In genomic region chr14:76755610-76756390, GRCh38 we compare ENCODE assay signal across 19 cellular contexts. TPM values are rescaled to one million over a fixed set of nuclear protein-coding genes. Genes with fewer than 3 reads are reported as not detected.
DNase-seq lines count a peak whose midpoint lies in the region; TF ChIP-seq lines count a peak whose summit lies in the region.
"Had no signal": no experiment of that assay in that cellular context is flagged by ENCODE, and none has a peak within 500 bp of the region (broad histone marks: within the 10 kb centered on the region; RNA-seq: fewer than 3 reads in every experiment).

No MANE protein-coding gene starts in this region.

- no peaks in the 10 kb centered on the region for H4K20me1 ChIP-seq in neural progenitor cell (ENCODE audit: low read depth)

- no peaks in the 10 kb centered on the region for H3K36me3 ChIP-seq in neural progenitor cell
- H3K36me3 ChIP-seq in WERI-Rb-1: no peaks in the 10 kb centered on the region
- H3K36me3 ChIP-seq: SJSA1 had no signal

- no peak overlapping the region for H3K4me3 ChIP-seq in neural progenitor cell
- H3K4me3 ChIP-seq in WERI-Rb-1 (ENCODE audit: low read depth, low read length): no peak overlapping the region
- no peak overlapping the region for H3K4me3 ChIP-seq in dorsolateral prefrontal cortex
- H3K4me3 ChIP-seq: SJSA1 had no signal

- intact Hi-C loops in dendritic cell treated with granulocyte-macrophage colony-stimulating factor and Interleukin-4, amounts not matched to agents 40 ng/mL and 50 ng/mL, for 4 days (cut with micrococcal nuclease): no loop called here
- intact Hi-C loops in activated T-helper 1 cell treated with anti-CD3 and anti-CD28 coated beads, Interleukin-12 subunit alpha, Interleukin-12 subunit beta, Interleukin-2, Interleukin-4 antibody, amounts not matched to agents 30 ng/mL and 10 ng/mL and 1 ng/mL, durations not matched to agents 14 hours and 24 hours and 36 hours (cut with micrococcal nuclease): no loop called here
- intact Hi-C loops in dorsolateral prefrontal cortex (cut with DNase I): no loop called here

- no peaks in the 10 kb centered on the region for H3K4me1 ChIP-seq in neural progenitor cell
- H3K4me1 ChIP-seq: SJSA1 had no signal

- peak; percentile 26 for DNase-seq in D341Med (ENCODE audit: low spot score)
- peak; percentile 3 for DNase-seq in GM13976 (ENCODE audit: low spot score)
- DNase-seq in neural progenitor cell (ENCODE audit: low spot score): peak; percentile 1
- DNase-seq in NCI-H128 (lab: John Stamatoyannopoulos, UW; ENCODE audit: unreplicated experiment): no peak
- no peak for DNase-seq in WERI-Rb-1
- DNase-seq in activated T-helper 1 cell treated with anti-CD3 and anti-CD28 coated beads, Interleukin-12 subunit alpha, Interleukin-12 subunit beta, Interleukin-2, Interleukin-4 antibody, amounts not matched to agents 30 ng/mL and 10 ng/mL and 1 ng/mL, durations not matched to agents 14 hours and 24 hours and 36 hours (ENCODE audit: low spot score): no peak
- DNase-seq in dorsolateral prefrontal cortex: no peak
- DNase-seq: ACHN; C1 segment of cervical spinal cord; CD8-positive, alpha-beta T cell; NCI-H1105 treated with DMSO at 0.1 percent for 48 hours; NCI-H187 treated with DMSO at 0.1 percent for 48 hours; NCI-H2107; NCI-H345; NCI-H774; OCI-M1 had no signal

- peaks cover 4% of the 10 kb centered on the region for H3K27me3 Mint-ChIP-seq in dendritic cell treated with granulocyte-macrophage colony-stimulating factor and Interleukin-4, amounts not matched to agents 40 ng/mL and 50 ng/mL, for 4 days
- H3K27me3 Mint-ChIP-seq in neural progenitor cell (ENCODE audit: insufficient read depth, low read depth): peaks cover 3% of the 10 kb centered on the region
- H3K27me3 Mint-ChIP-seq in activated T-helper 1 cell treated with anti-CD3 and anti-CD28 coated beads, Interleukin-12 subunit alpha, Interleukin-12 subunit beta, Interleukin-2, Interleukin-4 antibody, amounts not matched to agents 30 ng/mL and 10 ng/mL and 1 ng/mL, durations not matched to agents 14 hours and 24 hours and 36 hours (ENCODE audit: insufficient read depth): peaks cover 35% of the 10 kb centered on the region

- no peaks in the 10 kb centered on the region for H3K9me3 Mint-ChIP-seq in dendritic cell treated with granulocyte-macrophage colony-stimulating factor and Interleukin-4, amounts not matched to agents 40 ng/mL and 50 ng/mL, for 4 days
- H3K9me3 Mint-ChIP-seq in neural progenitor cell: no peaks in the 10 kb centered on the region
- no peaks in the 10 kb centered on the region for H3K9me3 Mint-ChIP-seq in activated T-helper 1 cell treated with anti-CD3 and anti-CD28 coated beads, Interleukin-12 subunit alpha, Interleukin-12 subunit beta, Interleukin-2, Interleukin-4 antibody, amounts not matched to agents 30 ng/mL and 10 ng/mL and 1 ng/mL, durations not matched to agents 14 hours and 24 hours and 36 hours
- H3K9me3 Mint-ChIP-seq: CD8-positive, alpha-beta T cell; IgD-negative memory B cell had no signal

- H3K27me3 ChIP-seq in neural progenitor cell (peaks cover 25% of the 10 kb centered on the region), WERI-Rb-1 (ENCODE audit: insufficient read depth, low read depth, severe bottlenecking) (no peaks in the 10 kb centered on the region), dorsolateral prefrontal cortex (no peaks in the 10 kb centered on the region)
- H3K27me3 ChIP-seq: SJSA1 had no signal

- H3K27ac ChIP-seq in neural progenitor cell (no peak overlapping the region), WERI-Rb-1 (no peak overlapping the region; the same call in 1 of the 2 replicates), dorsolateral prefrontal cortex (peak overlapping the region in 29 of 59 donors; percentile 1 to 74 (median 35))
- H3K27ac ChIP-seq: SJSA1 had no signal

- H3K4me3 Mint-ChIP-seq in dendritic cell treated with granulocyte-macrophage colony-stimulating factor and Interleukin-4, amounts not matched to agents 40 ng/mL and 50 ng/mL, for 4 days: no peak overlapping the region
- no peak overlapping the region for H3K4me3 Mint-ChIP-seq in neural progenitor cell
- H3K4me3 Mint-ChIP-seq in activated T-helper 1 cell treated with anti-CD3 and anti-CD28 coated beads, Interleukin-12 subunit alpha, Interleukin-12 subunit beta, Interleukin-2, Interleukin-4 antibody, amounts not matched to agents 30 ng/mL and 10 ng/mL and 1 ng/mL, durations not matched to agents 14 hours and 24 hours and 36 hours: no peak overlapping the region
- H3K4me3 Mint-ChIP-seq: CD8-positive, alpha-beta T cell; IgD-negative memory B cell had no signal

- H3K9me3 ChIP-seq in neural progenitor cell (ENCODE audit: low read depth) (no peaks in the 10 kb centered on the region), WERI-Rb-1 (ENCODE audit: severe bottlenecking) (no peaks in the 10 kb centered on the region)
- H3K9me3 ChIP-seq: SJSA1 had no signal

- no peak overlapping the region for H3K9ac ChIP-seq in neural progenitor cell

- peak overlapping the region; percentile 21 for H3K27ac Mint-ChIP-seq in dendritic cell treated with granulocyte-macrophage colony-stimulating factor and Interleukin-4, amounts not matched to agents 40 ng/mL and 50 ng/mL, for 4 days
- H3K27ac Mint-ChIP-seq in neural progenitor cell: peak overlapping the region; percentile 1
- no peak overlapping the region for H3K27ac Mint-ChIP-seq in activated T-helper 1 cell treated with anti-CD3 and anti-CD28 coated beads, Interleukin-12 subunit alpha, Interleukin-12 subunit beta, Interleukin-2, Interleukin-4 antibody, amounts not matched to agents 30 ng/mL and 10 ng/mL and 1 ng/mL, durations not matched to agents 14 hours and 24 hours and 36 hours
- H3K27ac Mint-ChIP-seq: CD8-positive, alpha-beta T cell; IgD-negative memory B cell had no signal

- no peaks in the 10 kb centered on the region for H3K36me3 Mint-ChIP-seq in dendritic cell treated with granulocyte-macrophage colony-stimulating factor and Interleukin-4, amounts not matched to agents 40 ng/mL and 50 ng/mL, for 4 days (ENCODE audit: low read depth)
- no peaks in the 10 kb centered on the region for H3K36me3 Mint-ChIP-seq in neural progenitor cell
- H3K36me3 Mint-ChIP-seq in activated T-helper 1 cell treated with anti-CD3 and anti-CD28 coated beads, Interleukin-12 subunit alpha, Interleukin-12 subunit beta, Interleukin-2, Interleukin-4 antibody, amounts not matched to agents 30 ng/mL and 10 ng/mL and 1 ng/mL, durations not matched to agents 14 hours and 24 hours and 36 hours (ENCODE audit: low read depth): no peaks in the 10 kb centered on the region
- H3K36me3 Mint-ChIP-seq: CD8-positive, alpha-beta T cell; IgD-negative memory B cell had no signal

- H3K79me2 ChIP-seq in neural progenitor cell (ENCODE audit: low read depth): no peaks in the 10 kb centered on the region

- TF ChIP-seq CTCF in GM13976 (IDR thresholded peaks at IDR 0.05; ENCODE audit: borderline replicate concordance, control extremely low read depth, extremely low read depth, insufficient read depth, missing control alignments) (no peak), neural progenitor cell (IDR thresholded peaks at IDR 0.05) (no peak), WERI-Rb-1 (IDR thresholded peaks at IDR 0.05; ENCODE audit: low read depth, low read length) (no peak), dorsolateral prefrontal cortex (IDR thresholded peaks at IDR 0.05 in 54 of 56, conservative IDR thresholded peaks at IDR 0.05 in 2 of 56; ENCODE audit: low read depth in 1 of 56, partially characterized antibody in 56 of 56) (no peak)

- no peak overlapping the region for H2AFZ ChIP-seq in neural progenitor cell (replicated peaks)

- no peak overlapping the region for H3K4me2 ChIP-seq in neural progenitor cell

- in situ Hi-C loops in GM13976 (cut with MboI; ENCODE audit: low sequenced_read_pairs, unreplicated experiment): no loop called here

- H3K4me1 Mint-ChIP-seq in dendritic cell treated with granulocyte-macrophage colony-stimulating factor and Interleukin-4, amounts not matched to agents 40 ng/mL and 50 ng/mL, for 4 days (ENCODE audit: low read depth): peaks cover 55% of the 10 kb centered on the region
- H3K4me1 Mint-ChIP-seq in neural progenitor cell: peaks cover 9% of the 10 kb centered on the region
- peaks cover 2% of the 10 kb centered on the region for H3K4me1 Mint-ChIP-seq in activated T-helper 1 cell treated with anti-CD3 and anti-CD28 coated beads, Interleukin-12 subunit alpha, Interleukin-12 subunit beta, Interleukin-2, Interleukin-4 antibody, amounts not matched to agents 30 ng/mL and 10 ng/mL and 1 ng/mL, durations not matched to agents 14 hours and 24 hours and 36 hours (ENCODE audit: low read depth)
- H3K4me1 Mint-ChIP-seq: IgD-negative memory B cell had no signal

- no peaks in the 10 kb centered on the region for H3F3A ChIP-seq in neural progenitor cell (ENCODE audit: low read depth)

RNA-seq across cellular contexts. Expression of gene VASH1, which starts 5.5 kb away (rescaled TPM):
- total RNA-seq in neural progenitor cell (ENCODE audit: low replicate concordance): 10.3 and 20.1 TPM in 2 replicates
- total RNA-seq in activated T-helper 1 cell treated with anti-CD3 and anti-CD28 coated beads, Interleukin-12 subunit alpha, Interleukin-12 subunit beta, Interleukin-2, Interleukin-4 antibody, amounts not matched to agents 30 ng/mL and 10 ng/mL and 1 ng/mL, durations not matched to agents 14 hours and 24 hours and 36 hours: 6.1 and 7.1 TPM in 2 replicates
- 10 to 100 TPM; 19.4 to 63.3 (median 33.9) TPM for total RNA-seq in dorsolateral prefrontal cortex

RNA-seq across cellular contexts. Expression of gene ANGEL1, which starts 56.9 kb away (rescaled TPM):
- total RNA-seq in neural progenitor cell (ENCODE audit: low replicate concordance): 23.2 and 28.7 TPM in 2 replicates
- 14.1 and 14.8 TPM in 2 replicates for total RNA-seq in activated T-helper 1 cell treated with anti-CD3 and anti-CD28 coated beads, Interleukin-12 subunit alpha, Interleukin-12 subunit beta, Interleukin-2, Interleukin-4 antibody, amounts not matched to agents 30 ng/mL and 10 ng/mL and 1 ng/mL, durations not matched to agents 14 hours and 24 hours and 36 hours
- 10 to 100 TPM; 25.7 to 56.1 (median 41.1) TPM for total RNA-seq in dorsolateral prefrontal cortex

Comparison
In these comparisons a context has a peak if more than half of its experiments do, and no peak if none do; other contexts are left out.
1. DNase-seq: peak in D341Med (single experiment), GM13976 (single experiment) and neural progenitor cell (single experiment); none in NCI-H128 (single experiment), WERI-Rb-1 (single experiment), activated T-helper 1 cell treated with anti-CD3 and anti-CD28 coated beads, Interleukin-12 subunit alpha, Interleukin-12 subunit beta, Interleukin-2, Interleukin-4 antibody, amounts not matched to agents 30 ng/mL and 10 ng/mL and 1 ng/mL, durations not matched to agents 14 hours and 24 hours and 36 hours (single experiment) and dorsolateral prefrontal cortex (0 of 10).